Comparison of ENCODE assay signal across 1 cellular context in genomic region chr1:27469334-27469733, GRCh38.
A peak's percentile ranks its signal among the peaks of the same experiment; 100 is the strongest.
TF ChIP-seq lines count a peak whose summit lies in the region.

No MANE protein-coding gene starts in this region.

TF ChIP-seq in GM12878, 131 proteins besides CTCF, POLR2A, EP300 and RAD21:
- TF ChIP-seq ZBTB33 (IDR thresholded peaks at IDR 0.05): peak; percentile 81; the same call in 1 of the 2 replicates
- TF ChIP-seq, protein P1, sequence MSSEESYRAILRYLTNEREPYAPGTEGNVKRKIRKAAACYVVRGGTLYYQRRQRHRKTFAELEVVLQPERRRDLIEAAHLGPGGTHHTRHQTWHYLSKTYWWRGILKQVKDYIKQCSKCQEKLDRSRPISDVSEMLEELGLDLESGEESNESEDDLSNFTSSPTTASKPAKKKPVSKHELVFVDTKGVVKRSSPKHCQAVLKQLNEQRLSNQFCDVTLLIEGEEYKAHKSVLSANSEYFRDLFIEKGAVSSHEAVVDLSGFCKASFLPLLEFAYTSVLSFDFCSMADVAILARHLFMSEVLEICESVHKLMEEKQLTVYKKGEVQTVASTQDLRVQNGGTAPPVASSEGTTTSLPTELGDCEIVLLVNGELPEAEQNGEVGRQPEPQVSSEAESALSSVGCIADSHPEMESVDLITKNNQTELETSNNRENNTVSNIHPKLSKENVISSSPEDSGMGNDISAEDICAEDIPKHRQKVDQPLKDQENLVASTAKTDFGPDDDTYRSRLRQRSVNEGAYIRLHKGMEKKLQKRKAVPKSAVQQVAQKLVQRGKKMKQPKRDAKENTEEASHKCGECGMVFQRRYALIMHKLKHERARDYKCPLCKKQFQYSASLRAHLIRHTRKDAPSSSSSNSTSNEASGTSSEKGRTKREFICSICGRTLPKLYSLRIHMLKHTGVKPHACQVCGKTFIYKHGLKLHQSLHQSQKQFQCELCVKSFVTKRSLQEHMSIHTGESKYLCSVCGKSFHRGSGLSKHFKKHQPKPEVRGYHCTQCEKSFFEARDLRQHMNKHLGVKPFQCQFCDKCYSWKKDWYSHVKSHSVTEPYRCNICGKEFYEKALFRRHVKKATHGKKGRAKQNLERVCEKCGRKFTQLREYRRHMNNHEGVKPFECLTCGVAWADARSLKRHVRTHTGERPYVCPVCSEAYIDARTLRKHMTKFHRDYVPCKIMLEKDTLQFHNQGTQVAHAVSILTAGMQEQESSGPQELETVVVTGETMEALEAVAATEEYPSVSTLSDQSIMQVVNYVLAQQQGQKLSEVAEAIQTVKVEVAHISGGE (CRISPR knock-in tag; IDR thresholded peaks at IDR 0.05): no peak
- TF ChIP-seq, protein P2, sequence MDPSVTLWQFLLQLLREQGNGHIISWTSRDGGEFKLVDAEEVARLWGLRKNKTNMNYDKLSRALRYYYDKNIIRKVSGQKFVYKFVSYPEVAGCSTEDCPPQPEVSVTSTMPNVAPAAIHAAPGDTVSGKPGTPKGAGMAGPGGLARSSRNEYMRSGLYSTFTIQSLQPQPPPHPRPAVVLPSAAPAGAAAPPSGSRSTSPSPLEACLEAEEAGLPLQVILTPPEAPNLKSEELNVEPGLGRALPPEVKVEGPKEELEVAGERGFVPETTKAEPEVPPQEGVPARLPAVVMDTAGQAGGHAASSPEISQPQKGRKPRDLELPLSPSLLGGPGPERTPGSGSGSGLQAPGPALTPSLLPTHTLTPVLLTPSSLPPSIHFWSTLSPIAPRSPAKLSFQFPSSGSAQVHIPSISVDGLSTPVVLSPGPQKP (IDR thresholded peaks at IDR 0.05; ENCODE audit: low read depth, low read length): no peak
- no peak for TF ChIP-seq NR2F1 (conservative IDR thresholded peaks at IDR 0.05)
